Comparison of ENCODE assay signal across 8 cellular contexts in the genomic region with DNA sequence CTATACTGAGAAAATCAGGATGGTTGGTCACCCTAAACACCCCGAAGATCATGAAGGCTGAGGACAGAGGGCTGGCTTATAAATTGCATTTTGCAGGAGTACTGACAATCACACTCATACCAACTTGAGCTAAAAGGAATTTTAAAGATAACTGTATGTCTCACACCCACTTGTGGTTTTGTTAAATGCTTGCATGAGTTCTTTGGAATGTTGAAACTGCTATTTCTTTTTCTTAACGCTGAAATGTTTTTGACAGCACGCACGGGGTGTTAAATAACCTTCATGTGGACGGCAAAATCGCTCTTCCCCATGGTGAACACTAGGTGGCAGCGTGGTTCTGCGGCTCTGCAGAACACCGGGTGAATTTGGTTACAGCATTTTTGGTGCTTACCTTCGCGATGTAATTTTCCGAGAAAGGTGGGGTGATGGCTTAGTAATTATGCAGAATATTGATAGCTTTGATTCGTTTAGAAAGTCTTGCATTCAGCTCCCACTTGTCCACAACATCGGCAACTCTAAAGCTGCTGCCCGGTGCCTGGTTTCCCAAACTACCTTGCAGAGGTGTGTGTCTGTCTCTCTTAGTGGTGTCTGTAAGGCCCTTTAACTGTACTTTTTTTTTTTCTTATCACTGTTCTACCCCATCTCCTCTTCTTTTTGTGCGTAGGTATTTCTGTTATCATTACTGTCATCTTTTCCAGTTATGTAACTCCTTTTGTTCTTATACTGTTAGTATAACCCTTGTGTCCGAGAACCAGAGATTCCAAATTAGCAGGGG. TPM values are rescaled to one million over a fixed set of nuclear protein-coding genes. Genes with fewer than 3 reads are reported as not detected.
DNase-seq lines count a peak whose midpoint lies in the region; ATAC-seq and TF ChIP-seq lines count a peak whose summit lies in the region.

No MANE protein-coding gene starts in this region.

- intact Hi-C loops in PC-3 (cut with micrococcal nuclease) (loop anchor here (1.0 to 5.0 kb wide), 6 partner anchors 32 to 651 kb away; no protein-coding TSS in a partner anchor), testis (cut with DNase I; ENCODE audit: low total_unique reads) (loop anchor here (5.0 kb wide), 1 partner anchor 321 kb away; a partner anchor contains a TSS)

- H3K4me1 ChIP-seq in PC-3 (ENCODE audit: insufficient read depth, low read length) (peaks cover 12% of the 10 kb centered on the region), fibroblast of lung (ENCODE audit: control insufficient read depth, extremely low read depth, insufficient read depth, low read length) (peaks cover 16% of the 10 kb centered on the region), neural progenitor cell (peaks cover 4% of the 10 kb centered on the region), testis (peaks cover 23% of the 10 kb centered on the region)

- H3K4me2 ChIP-seq in PC-3 (ENCODE audit: low read length): peak overlapping the region; percentile 56
- peak overlapping the region; percentile 37 for H3K4me2 ChIP-seq in fibroblast of lung (ENCODE audit: extremely low read depth, insufficient read depth, low read length)
- no peak overlapping the region for H3K4me2 ChIP-seq in neural progenitor cell

- H3K27ac ChIP-seq in PC-3 (ENCODE audit: low read length) (no peak overlapping the region), fibroblast of lung (ENCODE audit: insufficient read depth, low read length) (no peak overlapping the region), neural progenitor cell (no peak overlapping the region), testis (no peak overlapping the region)

- H3F3A ChIP-seq in PC-3 (ENCODE audit: low read length, unreplicated experiment) (no peaks in the 10 kb centered on the region), neural progenitor cell (ENCODE audit: low read depth) (peaks cover 2% of the 10 kb centered on the region)

- H3K4me3 ChIP-seq in PC-3 (ENCODE audit: low read length) (0 out of 2 replicates have a peak overlapping the region, but pooled peaks have one; percentile 1), fibroblast of lung (replicated peaks in 1 of 4; ENCODE audit: control extremely low read depth in 1 of 4, insufficient read depth in 1 of 4, low read depth in 3 of 4, low read length in 4 of 4) (no peak overlapping the region), neural progenitor cell (no peak overlapping the region), testis (no peak overlapping the region)

- H3K27me3 ChIP-seq in PC-3 (ENCODE audit: low read length) (no peaks in the 10 kb centered on the region), fibroblast of lung (ENCODE audit: control insufficient read depth, insufficient read depth, low read length) (no peaks in the 10 kb centered on the region), neural progenitor cell (peaks cover 4% of the 10 kb centered on the region), testis (no peaks in the 10 kb centered on the region)

- H3K36me3 ChIP-seq in PC-3 (ENCODE audit: low read depth, low read length) (no peaks in the 10 kb centered on the region), fibroblast of lung (ENCODE audit: control insufficient read depth, insufficient read depth, low read length) (no peaks in the 10 kb centered on the region), neural progenitor cell (no peaks in the 10 kb centered on the region), testis (ENCODE audit: low read depth, missing control alignments) (no peaks in the 10 kb centered on the region)

- H3K27me3 Mint-ChIP-seq in activated T-cell treated with anti-CD3 and anti-CD28 coated beads, Interleukin-2, amount 50 U/mL, for 24 hours: peaks cover 26% of the 10 kb centered on the region
- H3K27me3 Mint-ChIP-seq in neural progenitor cell (ENCODE audit: insufficient read depth, low read depth): peaks cover 6% of the 10 kb centered on the region

- no peaks in the 10 kb centered on the region for H3K9me3 Mint-ChIP-seq in activated T-cell treated with anti-CD3 and anti-CD28 coated beads, Interleukin-2, amount 50 U/mL, for 24 hours
- H3K9me3 Mint-ChIP-seq in neural progenitor cell: no peaks in the 10 kb centered on the region

- no peak for TF ChIP-seq POLR2A in testis (IDR thresholded peaks at IDR 0.05)

- WGBS in testis, 2 donors: 19 to 22% methylated on average over 17 of the region's 17 CpGs

- H3K9me3 ChIP-seq in PC-3 (ENCODE audit: low read length): no peaks in the 10 kb centered on the region
- H3K9me3 ChIP-seq in fibroblast of lung (ENCODE audit: control insufficient read depth, insufficient read depth, low read depth, low read length): no peaks in the 10 kb centered on the region
- H3K9me3 ChIP-seq in neural progenitor cell (ENCODE audit: low read depth): no peaks in the 10 kb centered on the region
- no peaks in the 10 kb centered on the region for H3K9me3 ChIP-seq in testis

- H3K36me3 Mint-ChIP-seq in activated T-cell treated with anti-CD3 and anti-CD28 coated beads, Interleukin-2, amount 50 U/mL, for 24 hours (ENCODE audit: low read depth): no peaks in the 10 kb centered on the region
- peaks cover 26% of the 10 kb centered on the region for H3K36me3 Mint-ChIP-seq in neural progenitor cell

- no peak overlapping the region for H3K27ac Mint-ChIP-seq in activated T-cell treated with anti-CD3 and anti-CD28 coated beads, Interleukin-2, amount 50 U/mL, for 24 hours
- H3K27ac Mint-ChIP-seq in neural progenitor cell: no peak overlapping the region

- H3K4me1 Mint-ChIP-seq in activated T-cell treated with anti-CD3 and anti-CD28 coated beads, Interleukin-2, amount 50 U/mL, for 24 hours (ENCODE audit: low read depth): peaks cover 5% of the 10 kb centered on the region
- H3K4me1 Mint-ChIP-seq in neural progenitor cell: peaks cover 15% of the 10 kb centered on the region

- no peak overlapping the region for H3K4me3 Mint-ChIP-seq in activated T-cell treated with anti-CD3 and anti-CD28 coated beads, Interleukin-2, amount 50 U/mL, for 24 hours
- no peak overlapping the region for H3K4me3 Mint-ChIP-seq in neural progenitor cell

- H4K20me1 ChIP-seq in PC-3 (ENCODE audit: low read length): no peaks in the 10 kb centered on the region
- H4K20me1 ChIP-seq in fibroblast of lung (ENCODE audit: control insufficient read depth, extremely low read depth, insufficient read depth, low read length): no peaks in the 10 kb centered on the region
- H4K20me1 ChIP-seq in neural progenitor cell (ENCODE audit: low read depth): peaks cover 21% of the 10 kb centered on the region

- peak; percentile 91 for TF ChIP-seq CTCF in GM10248 (IDR thresholded peaks at IDR 0.05; ENCODE audit: control extremely low read depth, extremely low read depth, low read depth, missing control alignments)
- peak; percentile 95 for TF ChIP-seq CTCF in PC-3 (conservative IDR thresholded peaks at IDR 0.05; ENCODE audit: low read depth, low read length)
- peak; percentile 98 to 99 for TF ChIP-seq CTCF in fibroblast of lung (conservative IDR thresholded peaks at IDR 0.05 in 1 of 2, IDR thresholded peaks at IDR 0.05 in 1 of 2; ENCODE audit: low read depth in 1 of 2, low read length in 2 of 2)
- peak; percentile 97 for TF ChIP-seq CTCF in neural progenitor cell (IDR thresholded peaks at IDR 0.05)
- peak; percentile 89 to 92 (median 91) for TF ChIP-seq CTCF in testis (IDR thresholded peaks at IDR 0.05)

- H3K9ac ChIP-seq in PC-3 (ENCODE audit: low read length): no peak overlapping the region
- H3K9ac ChIP-seq in fibroblast of lung (ENCODE audit: insufficient read depth, low read length): no peak overlapping the region
- H3K9ac ChIP-seq in neural progenitor cell: no peak overlapping the region

- POLR2A ChIA-PET in GM10248 (lab: Yijun Ruan, JAX) (no interaction called here), PC-3 (lab: Charles Lee; ENCODE audit: unreplicated experiment) (no interaction called here)

- DNase-seq in GM10248 (ENCODE audit: extremely low spot score) (peak; percentile 72), HUDEP-2 (lab: John Stamatoyannopoulos, UW; ENCODE audit: unreplicated experiment in 76 of 76) (peak in 40 of 76 experiments; percentile 1 to 53 (median 18)), PC-3 (peak; percentile 85), fibroblast of lung (ENCODE audit: low read depth in 2 of 2) (peak; percentile 91 to 94), neural progenitor cell (ENCODE audit: low spot score) (peak; percentile 78), testis (peak; percentile 75)
- peak; percentile 55 for DNase-seq in activated T-cell treated with anti-CD3 and anti-CD28 coated beads, Interleukin-2, amount 50 U/mL, for 24 hours

- ATAC-seq in PC-3 (peak; percentile 77), GM18858 (IDR thresholded peaks at IDR 0.05; ENCODE audit: unreplicated experiment) (no peak)

- no peaks in the 10 kb centered on the region for H3K79me2 ChIP-seq in PC-3 (ENCODE audit: low read length)
- no peaks in the 10 kb centered on the region for H3K79me2 ChIP-seq in fibroblast of lung (ENCODE audit: control insufficient read depth, insufficient read depth, low read length)
- H3K79me2 ChIP-seq in neural progenitor cell (ENCODE audit: low read depth): no peaks in the 10 kb centered on the region

- BruUV-seq in PC-3 (replicated peaks; lab: Mats Ljungman, UMichigan): no TSS peak

- H3K9me2 ChIP-seq in PC-3 (replicated peaks; ENCODE audit: low read length): no peaks in the 10 kb centered on the region

- CTCF ChIA-PET in GM10248 (lab: Yijun Ruan, JAX) (interaction anchor here (0.7 to 6.9 kb wide), 24 partner anchors 9 to 1074 kb away, joined by 3 to 100 read pairs (median 4); a partner anchor contains a TSS), PC-3 (lab: Charles Lee) (interaction anchor here (0.6 kb wide), 1 partner anchor 1243 kb away, joined by 4 read pairs; no protein-coding TSS in a partner anchor)

- 0 out of 2 replicates have a peak overlapping the region, but pooled peaks have one; percentile 31 for H2AFZ ChIP-seq in PC-3 (ENCODE audit: low read length)
- no peak overlapping the region for H2AFZ ChIP-seq in fibroblast of lung (ENCODE audit: low read length)
- no peak overlapping the region for H2AFZ ChIP-seq in neural progenitor cell (replicated peaks)

RNA-seq across cellular contexts. Expression of a gene that starts 51.7 kb away (rescaled TPM):
- total RNA-seq in PC-3 (2014; rRNA removed): 0.11 and 0.35 TPM in 2 replicates
- total RNA-seq in fibroblast of lung: 9.8 and 15.5 TPM in 2 replicates
- polyA plus RNA-seq in fibroblast of lung: 29.5 and 61.2 TPM in 2 replicates
- 17.7 and 45.5 TPM in 2 replicates for polyA plus RNA-seq in fibroblast of lung (2012)
- polyA minus RNA-seq in fibroblast of lung (ENCODE audit: low replicate concordance): 61.3 and 109 TPM in 2 replicates
- 15.7 and 20.1 TPM in 2 replicates for total RNA-seq in neural progenitor cell (ENCODE audit: low replicate concordance)
- total RNA-seq in testis: 10 to 100 TPM; 50.2 to 58.7 TPM
- 34.3 TPM for polyA plus RNA-seq in testis (ENCODE audit: insufficient read depth, low read depth, low replicate concordance)

Comparison
In these comparisons a context has a peak if more than half of its experiments do, and no peak if none do; other contexts are left out.
1. DNase-seq: peak in every context shown above with its lines; median percentile 92 in fibroblast of lung; 85 in PC-3; 78 in neural progenitor cell; 75 in testis; 72 in GM10248; 55 in activated T-cell treated with anti-CD3 and anti-CD28 coated beads, Interleukin-2, amount 50 U/mL, for 24 hours; 18 in HUDEP-2.